Comparison of ENCODE assay signal across 8 cellular contexts in genomic region chr17:37701424-37702020, GRCh38. TPM values are rescaled to one million over a fixed set of nuclear protein-coding genes. Genes with fewer than 3 reads are reported as not detected.
DNase-seq lines count a peak whose midpoint lies in the region; ATAC-seq and TF ChIP-seq lines count a peak whose summit lies in the region.

No MANE protein-coding gene starts in this region.

- ATAC-seq in lung (ENCODE audit: insufficient read depth, low FRiP score): peak; percentile 62

- no peaks in the 10 kb centered on the region for H3K9me3 Mint-ChIP-seq in T-helper 2 cell treated with Interferon-gamma antibody and Interleukin-4, amounts not matched to agents 5 μg/mL and 100 μg/mL, for 36 hours

- H3K9me3 ChIP-seq in mammary epithelial cell (replicated peaks; ENCODE audit: insufficient read depth, low read length) (no peaks in the 10 kb centered on the region), lung (ENCODE audit: control insufficient read depth in 2 of 2, insufficient read depth in 1 of 2, low read length in 1 of 2) (no peaks in the 10 kb centered on the region)

- H3K4me2 ChIP-seq in mammary epithelial cell (ENCODE audit: insufficient read depth, low read depth, low read length): no peak overlapping the region

- no peaks in the 10 kb centered on the region for H4K20me1 ChIP-seq in mammary epithelial cell (ENCODE audit: insufficient read depth, low read length)

- no TSS peak for BruUV-seq in mammary epithelial cell (replicated peaks; lab: Mats Ljungman, UMichigan)

- H2AFZ ChIP-seq in mammary epithelial cell (ENCODE audit: low read depth, low read length): no peak overlapping the region

- dilution Hi-C loops in mammary epithelial cell (cut with HindIII; ENCODE audit: low sequenced_read_pairs): no loop called here

- H3K27me3 ChIP-seq in mammary epithelial cell (ENCODE audit: insufficient read depth, low read length) (peaks cover 5% of the 10 kb centered on the region), lung (ENCODE audit: control insufficient read depth, insufficient read depth) (no peaks in the 10 kb centered on the region)

- H3K4me3 Mint-ChIP-seq in T-helper 2 cell treated with Interferon-gamma antibody and Interleukin-4, amounts not matched to agents 5 μg/mL and 100 μg/mL, for 36 hours: peak overlapping the region; percentile 54

- H3K79me2 ChIP-seq in mammary epithelial cell (ENCODE audit: insufficient read depth, low read length): no peaks in the 10 kb centered on the region

- peak; percentile 38 for DNase-seq in activated naive CD4-positive, alpha-beta T cell treated with Interleukin-2 at 50 U/mL for 16 hours
- DNase-seq in activated naive CD4-positive, alpha-beta T cell (lab: John Stamatoyannopoulos, UW): no peak
- peak; percentile 41 for DNase-seq in T-helper 2 cell treated with Interferon-gamma antibody and Interleukin-4, amounts not matched to agents 5 μg/mL and 100 μg/mL, for 36 hours (ENCODE audit: low spot score)
- no peak for DNase-seq in mammary epithelial cell
- DNase-seq in lung (ENCODE audit: low spot score): peak; percentile 61
- DNase-seq in NCI-H1105 treated with DMSO at 0.1 percent for 48 hours (lab: John Stamatoyannopoulos, UW): no peak
- DNase-seq in DMS153 (lab: John Stamatoyannopoulos, UW): no peak
- DNase-seq in DMS79 (lab: John Stamatoyannopoulos, UW): no peak

- H3K36me3 ChIP-seq in mammary epithelial cell (ENCODE audit: insufficient read depth, low read length) (no peaks in the 10 kb centered on the region), lung (ENCODE audit: control insufficient read depth in 2 of 2, insufficient read depth in 2 of 2, low read length in 2 of 2) (peaks cover 0 to 4% of the 10 kb centered on the region in 2 donors)

- H3K4me1 Mint-ChIP-seq in T-helper 2 cell treated with Interferon-gamma antibody and Interleukin-4, amounts not matched to agents 5 μg/mL and 100 μg/mL, for 36 hours (ENCODE audit: low read depth): peaks cover 23% of the 10 kb centered on the region

- H3K9ac ChIP-seq in mammary epithelial cell (ENCODE audit: insufficient read depth, low read length): no peak overlapping the region

- H3K4me3 ChIP-seq in mammary epithelial cell (replicated peaks in 1 of 3; ENCODE audit: insufficient read depth in 1 of 3, low read depth in 2 of 3, low read length in 3 of 3): no peak overlapping the region
- H3K4me3 ChIP-seq in lung: no peak overlapping the region

- CTCF ChIA-PET in mammary epithelial cell (lab: Charles Lee; ENCODE audit: low non-redundant PET): no interaction called here

- H3K4me1 ChIP-seq in mammary epithelial cell (ENCODE audit: insufficient read depth, low read length) (peaks cover 38% of the 10 kb centered on the region), lung (ENCODE audit: control insufficient read depth in 2 of 2, insufficient read depth in 2 of 2, low read length in 2 of 2) (peaks cover 0 to 1% of the 10 kb centered on the region in 2 donors)

- H3K27me3 Mint-ChIP-seq in T-helper 2 cell treated with Interferon-gamma antibody and Interleukin-4, amounts not matched to agents 5 μg/mL and 100 μg/mL, for 36 hours (ENCODE audit: low read depth): peaks cover 29% of the 10 kb centered on the region

- H3K27ac Mint-ChIP-seq in T-helper 2 cell treated with Interferon-gamma antibody and Interleukin-4, amounts not matched to agents 5 μg/mL and 100 μg/mL, for 36 hours: no peak overlapping the region

- no peaks in the 10 kb centered on the region for H3K36me3 Mint-ChIP-seq in T-helper 2 cell treated with Interferon-gamma antibody and Interleukin-4, amounts not matched to agents 5 μg/mL and 100 μg/mL, for 36 hours (ENCODE audit: low read depth)

- H3K27ac ChIP-seq in mammary epithelial cell (ENCODE audit: insufficient read depth, low read depth, low read length) (no peak overlapping the region), lung (ENCODE audit: low read depth in 1 of 2, low read length in 1 of 2) (no peak overlapping the region)

- 68% methylated on average over 6 of the region's 6 CpGs for WGBS in mammary epithelial cell (ENCODE audit: low coverage, missing lambda C conversion rate)
- 31 to 34% methylated on average over 6 of the region's 6 CpGs for WGBS in lung, 2 donors

- intact Hi-C loops in mammary epithelial cell (cut with micrococcal nuclease): loop anchor here (1.0 kb wide), 2 partner anchors 70 to 115 kb away; no protein-coding TSS in a partner anchor

- TF ChIP-seq CTCF in mammary epithelial cell (conservative IDR thresholded peaks at IDR 0.05 in 1 of 2, IDR thresholded peaks at IDR 0.05 in 1 of 2; ENCODE audit: extremely low read depth in 1 of 2, insufficient read depth in 1 of 2, low read depth in 1 of 2, low read length in 2 of 2): peak; percentile 60 to 74
- TF ChIP-seq CTCF in lung (IDR thresholded peaks at IDR 0.05; ENCODE audit: control extremely low read depth, extremely low read depth): no peak

- in situ Hi-C loops in mammary epithelial cell (cut with MboI; ENCODE audit: low sequenced_read_pairs in 2 of 2): no loop called here

RNA-seq across cellular contexts. Expression of gene HNF1B, which starts 43.3 kb away (rescaled TPM):
- not detected for total RNA-seq in mammary epithelial cell
- polyA plus RNA-seq in mammary epithelial cell: not detected
- polyA minus RNA-seq in mammary epithelial cell: not detected
- total RNA-seq in lung: 10 to 100 TPM; 12.4 to 18.9 TPM
- 10 to 100 TPM in 1 of 2 donors, 1 to 10 TPM in 1; 4.1 to 12.4 TPM for polyA plus RNA-seq in lung

RNA-seq across cellular contexts. Expression of gene DDX52, which starts 58.3 kb away (rescaled TPM):
- total RNA-seq in mammary epithelial cell (10 to 100 TPM; 22.2 to 31.2 TPM), lung (10 to 100 TPM; 18.3 to 28.9 TPM)
- polyA plus RNA-seq in mammary epithelial cell (13.5 TPM), lung (10 to 100 TPM in 1 of 2 donors, 1 to 10 TPM in 1; 8.8 to 10.0 TPM)
- polyA minus RNA-seq in mammary epithelial cell: 10.4 TPM

Comparison
In these comparisons a context has a peak if more than half of its experiments do, and no peak if none do; other contexts are left out.
1. DNase-seq: peak in activated naive CD4-positive, alpha-beta T cell treated with Interleukin-2 at 50 U/mL for 16 hours (single experiment), T-helper 2 cell treated with Interferon-gamma antibody and Interleukin-4, amounts not matched to agents 5 μg/mL and 100 μg/mL, for 36 hours (single experiment) and lung (single experiment); none in activated naive CD4-positive, alpha-beta T cell (0 of 4), mammary epithelial cell (single experiment), NCI-H1105 treated with DMSO at 0.1 percent for 48 hours (single experiment), DMS153 (single experiment) and DMS79 (single experiment).
2. RNA of gene HNF1B, which starts 43.3 kb away (total RNA-seq): 12.4 to 18.9 TPM in lung; not detected in mammary epithelial cell; every median in the first group is over 10 times any median in the second.